Comparison of ENCODE assay signal across 8 cellular contexts in genomic region chr2:34012728-34013302, GRCh38.
A peak's percentile ranks its signal among the peaks of the same experiment; 100 is the strongest.
DNase-seq lines count a peak whose midpoint lies in the region; ATAC-seq lines count a peak whose summit lies in the region.

No MANE protein-coding gene starts in this region.

- no peaks in the 10 kb centered on the region for H3K27me3 Mint-ChIP-seq in activated naive CD4-positive, alpha-beta T cell treated with anti-CD3 and anti-CD28 coated beads for 36 hours (ENCODE audit: low read depth)

- no peaks in the 10 kb centered on the region for H3K36me3 Mint-ChIP-seq in activated naive CD4-positive, alpha-beta T cell treated with anti-CD3 and anti-CD28 coated beads for 36 hours (ENCODE audit: low read depth)

- WGBS in iPS DF 6.9 (ENCODE audit: insufficient coverage, insufficient read length) = no CpG with 5 or more reads among the region's 6 CpGs

- no peak overlapping the region for H3K4me3 Mint-ChIP-seq in activated naive CD4-positive, alpha-beta T cell treated with anti-CD3 and anti-CD28 coated beads for 36 hours

- peak; percentile 71 for ATAC-seq in HG02623 (IDR thresholded peaks at IDR 0.05; ENCODE audit: unreplicated experiment)
- ATAC-seq in HG02938 (IDR thresholded peaks at IDR 0.05; ENCODE audit: unreplicated experiment) = no peak

- no peaks in the 10 kb centered on the region for H3K27me3 ChIP-seq in iPS DF 6.9 (ENCODE audit: control insufficient read depth, insufficient read depth, low read length)

- no peak overlapping the region for H3K4me3 ChIP-seq in iPS DF 6.9 (ENCODE audit: low read length)

- intact Hi-C loops in activated naive CD4-positive, alpha-beta T cell treated with anti-CD3 and anti-CD28 coated beads for 36 hours (cut with micrococcal nuclease) = loop anchor here (2.0 kb wide), 1 partner anchor 1398 kb away; no protein-coding TSS in a partner anchor

- peaks cover 7% of the 10 kb centered on the region for H3K9me3 Mint-ChIP-seq in activated naive CD4-positive, alpha-beta T cell treated with anti-CD3 and anti-CD28 coated beads for 36 hours

- CTCF ChIA-PET in activated naive CD4-positive, alpha-beta T cell treated with anti-CD3 and anti-CD28 coated beads for 36 hours (lab: Charles Lee) = interaction anchor here (0.9 to 1.2 kb wide), 2 partner anchors 17 to 37 kb away, joined by 3 read pairs; no protein-coding TSS in a partner anchor

- no peak overlapping the region for H3K27ac Mint-ChIP-seq in activated naive CD4-positive, alpha-beta T cell treated with anti-CD3 and anti-CD28 coated beads for 36 hours

- H3K4me1 Mint-ChIP-seq in activated naive CD4-positive, alpha-beta T cell treated with anti-CD3 and anti-CD28 coated beads for 36 hours (ENCODE audit: low read depth) = no peaks in the 10 kb centered on the region

- peak; percentile 53 for DNase-seq in activated naive CD4-positive, alpha-beta T cell treated with anti-CD3 and anti-CD28 coated beads for 36 hours
- no peak for DNase-seq in activated naive CD4-positive, alpha-beta T cell treated with anti-CD3 and anti-CD28 coated beads, Interleukin-2, amount 50 U/mL, for 16 hours
- peak; percentile 7 for DNase-seq in NCI-H2107 (lab: John Stamatoyannopoulos, UW)
- peak; percentile 78 for DNase-seq in astrocyte of the hippocampus (ENCODE audit: low read depth, low spot score)
- DNase-seq in iPS DF 6.9 (ENCODE audit: low read depth, low spot score) = peak; percentile 45
- peak; percentile 2 to 7 for DNase-seq in stimulated activated CD4-positive, alpha-beta T cell treated with anti-CD3 and anti-CD28 coated beads, Interleukin-2, amount 100 ng/mL, for 48 hours

- no peaks in the 10 kb centered on the region for H3K4me1 ChIP-seq in iPS DF 6.9 (ENCODE audit: control insufficient read depth, insufficient read depth, low read length)

- H3K36me3 ChIP-seq in iPS DF 6.9 (ENCODE audit: control insufficient read depth, insufficient read depth, low read length) = no peaks in the 10 kb centered on the region

- H3K9me3 ChIP-seq in iPS DF 6.9 (ENCODE audit: control insufficient read depth, insufficient read depth, low read length) = no peaks in the 10 kb centered on the region

- no peak overlapping the region for H3K27ac ChIP-seq in iPS DF 6.9 (ENCODE audit: low read length)
